Comparison of ENCODE assay signal across 18 cellular contexts in the genomic region with DNA sequence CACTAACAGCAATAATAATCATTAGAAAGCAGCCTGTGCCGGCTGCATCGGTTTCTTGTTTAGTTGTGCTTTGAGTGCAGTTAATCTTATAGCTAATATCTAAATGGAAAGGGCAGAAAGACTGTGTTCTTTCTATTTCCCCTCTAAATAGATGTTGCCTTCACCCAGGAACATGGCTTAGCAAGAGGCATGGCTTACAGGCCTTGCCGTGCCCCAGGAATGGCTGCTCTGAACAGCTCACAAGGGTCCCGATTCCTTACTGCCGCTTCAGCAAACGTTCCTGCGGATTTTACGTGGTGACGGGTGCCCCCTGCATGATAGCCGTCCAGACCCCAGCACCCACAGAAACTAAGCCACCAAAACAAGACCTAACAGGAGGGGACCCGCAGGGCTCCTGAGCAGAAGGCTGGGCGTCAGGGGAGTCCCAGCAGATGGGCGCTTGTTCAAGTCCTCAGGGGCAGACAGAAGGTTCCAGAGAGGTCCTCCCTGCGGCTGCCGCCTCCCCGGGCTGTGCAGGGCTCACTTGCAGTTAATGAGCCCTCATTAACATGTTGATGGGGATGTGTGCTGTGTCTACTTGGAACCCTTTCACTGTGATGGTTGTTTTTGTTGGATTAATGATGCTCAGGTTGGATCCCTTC. TPM values are rescaled to one million over a fixed set of nuclear protein-coding genes. Genes with fewer than 3 reads are reported as not detected.
"Had no signal": no experiment of that assay in that cellular context is flagged by ENCODE, and none has a peak within 500 bp of the region (broad histone marks: within the 10 kb centered on the region; RNA-seq: fewer than 3 reads in every experiment).

No MANE protein-coding gene starts in this region.

- DNase-seq: cortex of kidney; effector CD8-positive, alpha-beta T cell; foreskin melanocyte; heart left ventricle; hippocampal formation; kidney glomerular epithelial cell; mesendoderm; naive B cell; sigmoid colon; stimulated activated CD4-positive, alpha-beta T cell treated with anti-CD3 and anti-CD28 coated beads, Interleukin-2, amount 100 ng/mL, for 24 hours; stimulated activated CD4-positive, alpha-beta T cell treated with anti-CD3 and anti-CD28 coated beads, Interleukin-4, amount 100 ng/mL, for 4 hours; stimulated activated naive CD4-positive, alpha-beta T cell; transverse colon had no signal

- H3K27ac Mint-ChIP-seq: naive B cell had no signal

- ATAC-seq: heart left ventricle had no signal

- H3K4me1 Mint-ChIP-seq: nephron had no signal

- H3K4me3 Mint-ChIP-seq: naive B cell, nephron had no signal

RNA-seq across cellular contexts. Expression of gene ENPP7, which starts 52.5 kb away (rescaled TPM):
- total RNA-seq: heart left ventricle, lung microvascular endothelial cell, osteocyte, right atrium auricular region, sigmoid colon, thoracic aorta had no signal
